In genomic region chr4:68858039-68858438, GRCh38 we compare ENCODE assay signal across 12 cellular contexts. TPM values are rescaled to one million over a fixed set of nuclear protein-coding genes. Genes with fewer than 3 reads are reported as not detected.
"Had no signal": no experiment of that assay in that cellular context is flagged by ENCODE, and none has a peak within 500 bp of the region (broad histone marks: within the 10 kb centered on the region; RNA-seq: fewer than 3 reads in every experiment).

No MANE protein-coding gene starts in this region.

- DNase-seq: GM23248, GOT3, H7, H9, HCEC 1CT, HFFc6 had no signal

- H3K27ac ChIP-seq: GM23248 had no signal

- H2AFZ ChIP-seq: GM23248, GM23338 had no signal

- H3K9ac ChIP-seq: GM23248 had no signal

- H3K36me3 ChIP-seq: HAP-1 had no signal

- ATAC-seq: GM23338, HCT116 had no signal

- H3K4me2 ChIP-seq: GM23338 had no signal

- H3K4me3 ChIP-seq: GM23248, GM23338, HAP-1 had no signal

- H3K4me1 ChIP-seq: HAP-1 had no signal

- H3K9me3 ChIP-seq: HAP-1 had no signal

- FAIRE-seq: H1, H54 had no signal

RNA-seq across cellular contexts. Expression of gene UGT2B10, which starts 42.2 kb away (rescaled TPM):
- total RNA-seq: GM23248, GM23338, H1, H4, H7, H9, HFFc6 had no signal
- polyA plus RNA-seq: GM23248, GM23338, H1 had no signal
